ENCODE assay signal across 1 cellular context in genomic region chr11:90222459-90223247, GRCh38.
TF ChIP-seq lines count a peak whose summit lies in the region.

Gene CHORDC1 (minus strand): TSS chr11:90223049. CDS start chr11:90222954, 95 bp downstream.

TF ChIP-seq in WTC11, 78 proteins besides CTCF, POLR2A, EP300 and RAD21 (continued from another document and continues in another):
- TF ChIP-seq ZNF425 (CRISPR knock-in tag; conservative IDR thresholded peaks at IDR 0.05) (no peak), ATF3 (CRISPR knock-in tag; conservative IDR thresholded peaks at IDR 0.05) (no peak), STAT6 (CRISPR knock-in tag; conservative IDR thresholded peaks at IDR 0.05; ENCODE audit: low read depth) (no peak), ESRRA (CRISPR knock-in tag; IDR thresholded peaks at IDR 0.05; ENCODE audit: borderline replicate concordance) (no peak; the same call in 1 of the 2 replicates), FOXJ3 (CRISPR knock-in tag; IDR thresholded peaks at IDR 0.05; ENCODE audit: borderline replicate concordance) (no peak), ZNF512 (CRISPR knock-in tag; IDR thresholded peaks at IDR 0.05; ENCODE audit: borderline replicate concordance) (no peak), TP53 (CRISPR knock-in tag; IDR thresholded peaks at IDR 0.05) (no peak), OVOL2 (CRISPR knock-in tag; IDR thresholded peaks at IDR 0.05; ENCODE audit: borderline replicate concordance) (no peak), ELF4 (CRISPR knock-in tag; IDR thresholded peaks at IDR 0.05; ENCODE audit: low read depth) (no peak), JUN (CRISPR knock-in tag; IDR thresholded peaks at IDR 0.05) (0 out of 2 replicates have a peak, but pooled peaks have one; percentile 15), ETV6 (CRISPR knock-in tag; IDR thresholded peaks at IDR 0.05) (peak; percentile 97), GRHL2 (CRISPR knock-in tag; IDR thresholded peaks at IDR 0.05; ENCODE audit: insufficient replicate concordance, severe bottlenecking) (no peak), ARID4B (CRISPR knock-in tag; IDR thresholded peaks at IDR 0.05; ENCODE audit: borderline replicate concordance) (peak; percentile 23; the same call in 1 of the 2 replicates), TEAD1 (CRISPR knock-in tag; IDR thresholded peaks at IDR 0.05) (peak; percentile 52; the same call in 1 of the 2 replicates), EMX1 (CRISPR knock-in tag; IDR thresholded peaks at IDR 0.05) (no peak), ZNF121 (CRISPR knock-in tag; IDR thresholded peaks at IDR 0.05) (peak; percentile 67), TEAD4 (CRISPR knock-in tag; IDR thresholded peaks at IDR 0.05) (no peak), ATF6 (CRISPR knock-in tag; IDR thresholded peaks at IDR 0.05) (no peak), FOXP1 (CRISPR knock-in tag; IDR thresholded peaks at IDR 0.05; ENCODE audit: borderline replicate concordance) (peak; percentile 82), USF1 (CRISPR knock-in tag; IDR thresholded peaks at IDR 0.05) (no peak), GABPB1 (CRISPR knock-in tag; IDR thresholded peaks at IDR 0.05) (peak; percentile 7; the same call in 1 of the 2 replicates), ZMAT4 (CRISPR knock-in tag; IDR thresholded peaks at IDR 0.05) (no peak), PRRX2 (CRISPR knock-in tag; IDR thresholded peaks at IDR 0.05) (no peak), ZNF263 (CRISPR knock-in tag; IDR thresholded peaks at IDR 0.05; ENCODE audit: low read depth) (no peak), FOXK1 (CRISPR knock-in tag; IDR thresholded peaks at IDR 0.05) (peak; percentile 68), ZNF317 (CRISPR knock-in tag; IDR thresholded peaks at IDR 0.05; ENCODE audit: borderline replicate concordance, low read depth) (no peak), NFYB (CRISPR knock-in tag; conservative IDR thresholded peaks at IDR 0.05; ENCODE audit: low read depth) (no peak), ZBTB43 (CRISPR knock-in tag; IDR thresholded peaks at IDR 0.05) (peak; percentile 54; the same call in 1 of the 2 replicates), ZNF281 (CRISPR knock-in tag; IDR thresholded peaks at IDR 0.05) (no peak), SMAD3 (CRISPR knock-in tag; IDR thresholded peaks at IDR 0.05; ENCODE audit: borderline replicate concordance) (peak; percentile 82; the same call in 1 of the 2 replicates), CDX4 (CRISPR knock-in tag; IDR thresholded peaks at IDR 0.05; ENCODE audit: borderline replicate concordance) (no peak), FOXP4 (CRISPR knock-in tag; IDR thresholded peaks at IDR 0.05) (peak; percentile 65; the same call in 1 of the 2 replicates), RORB (CRISPR knock-in tag; IDR thresholded peaks at IDR 0.05) (no peak), ZNF219 (CRISPR knock-in tag; IDR thresholded peaks at IDR 0.05; ENCODE audit: borderline replicate concordance) (no peak), NR2C2 (CRISPR knock-in tag; IDR thresholded peaks at IDR 0.05) (no peak)
